34 cellular contexts compared by ENCODE assay signal in genomic region chr22:47299211-47299878, GRCh38.
"Had no signal": no experiment of that assay in that cellular context is flagged by ENCODE, and none has a peak within 500 bp of the region (broad histone marks: within the 10 kb centered on the region; RNA-seq: fewer than 3 reads in every experiment).

No MANE protein-coding gene starts in this region.

- H3K36me3 ChIP-seq: brain microvascular endothelial cell, esophagus muscularis mucosa, heart right ventricle, left lung, neutrophil, pancreas, upper lobe of left lung had no signal

- ATAC-seq: activated CD8-positive, alpha-beta T cell treated with anti-CD3 and anti-CD28 coated beads, Interleukin-2, amount 10 ng/mL, durations not matched to agents 7 days and 5 days; activated T-helper 17 cell treated with anti-CD3 and anti-CD28 coated beads, Interleukin-2, amount 50 U/mL, for 72 hours; foreskin keratinocyte; heart right ventricle; left lung; mucosa of descending colon; natural killer cell treated with Interleukin-12 subunit alpha and Interleukin-12 subunit beta and Interleukin-15 and Interleukin-18, amount 100 ng/mL, for 72 hours; pancreas; psoas muscle; stimulated activated naive CD8-positive, alpha-beta T cell treated with anti-CD3 and anti-CD28 coated beads, Interleukin-15, amount 100 ng/mL, for 72 hours had no signal

- H3K27ac Mint-ChIP-seq: activated B cell treated with CpG ODN at 0.5 μM for 24 hours; activated CD8-positive, alpha-beta T cell treated with anti-CD3 and anti-CD28 coated beads, Interleukin-2, amount 10 ng/mL, durations not matched to agents 7 days and 5 days; activated T-cell treated with anti-CD3 and anti-CD28 coated beads, Interleukin-2, amount 50 U/mL, for 24 hours; activated T-helper 17 cell treated with anti-CD3 and anti-CD28 coated beads, Interleukin-2, amount 50 U/mL, for 72 hours; dendritic cell treated with granulocyte-macrophage colony-stimulating factor and Interleukin-4, amounts not matched to agents 40 ng/mL and 50 ng/mL, for 4 days; natural killer cell treated with Interleukin-12 subunit alpha and Interleukin-12 subunit beta and Interleukin-15 and Interleukin-18, amount 100 ng/mL, for 72 hours; stimulated activated memory B cell treated with anti-CD40 and anti-IgM and Interleukin-4, amounts not matched to agents 10 μg/mL and 1 μg/mL and 100 μg/mL, for 72 hours; stimulated activated naive CD8-positive, alpha-beta T cell treated with anti-CD3 and anti-CD28 coated beads, Interleukin-15, amount 100 ng/mL, for 72 hours; T-helper 2 cell treated with Interferon-gamma antibody and Interleukin-4, amounts not matched to agents 5 μg/mL and 100 μg/mL, for 36 hours had no signal

- DNase-seq: activated B cell treated with CpG ODN at 0.5 μM for 24 hours; activated CD4-positive, alpha-beta T cell treated with anti-CD3 and anti-CD28 coated beads, Interleukin-2, amount 50 U/mL, for 1 hour; activated CD8-positive, alpha-beta T cell treated with anti-CD3 and anti-CD28 coated beads, Interleukin-2, amount 10 ng/mL, durations not matched to agents 7 days and 5 days; activated gamma-delta T cell treated with Interleukin-2 at 50 U/mL for 16 hours; activated naive CD4-positive, alpha-beta T cell treated with anti-CD3 and anti-CD28 coated beads, Interleukin-2, amount 50 U/mL, for 16 hours; activated T-cell treated with anti-CD3 and anti-CD28 coated beads, Interleukin-2, amount 50 U/mL, for 24 hours; amniotic stem cell; brain microvascular endothelial cell; caudate nucleus; effector CD4-positive, alpha-beta T cell; foreskin keratinocyte; heart right ventricle; kidney glomerular epithelial cell; left lung; mesendoderm; mucosa of descending colon; psoas muscle; stimulated activated CD4-positive, alpha-beta T cell treated with anti-CD3 and anti-CD28 coated beads, Interleukin-1b, Interleukin-23, amount 100 ng/mL, for 48 hours; stimulated activated CD4-positive, alpha-beta T cell treated with anti-CD3 and anti-CD28 coated beads, Interleukin-4, amount 100 ng/mL, for 4 hours; stimulated activated CD8-positive, alpha-beta memory T cell treated with anti-CD3 and anti-CD28 coated beads, Interleukin-4, amount 100 ng/mL, for 48 hours; substantia nigra; T-helper 1 cell had no signal

- H3K36me3 Mint-ChIP-seq: natural killer cell treated with Interleukin-12 subunit alpha and Interleukin-12 subunit beta and Interleukin-15 and Interleukin-18, amount 100 ng/mL, for 72 hours; stimulated activated memory B cell treated with anti-CD40 and anti-IgM and Interleukin-4, amounts not matched to agents 10 μg/mL and 1 μg/mL and 100 μg/mL, for 72 hours had no signal

- H3K4me1 ChIP-seq: esophagus muscularis mucosa, foreskin keratinocyte, heart right ventricle, left lung, pancreas, psoas muscle, upper lobe of left lung had no signal

- H3K4me3 Mint-ChIP-seq: activated B cell treated with CpG ODN at 0.5 μM for 24 hours; activated CD8-positive, alpha-beta T cell treated with anti-CD3 and anti-CD28 coated beads, Interleukin-2, amount 10 ng/mL, durations not matched to agents 7 days and 5 days; activated T-cell treated with anti-CD3 and anti-CD28 coated beads, Interleukin-2, amount 50 U/mL, for 24 hours; activated T-helper 17 cell treated with anti-CD3 and anti-CD28 coated beads, Interleukin-2, amount 50 U/mL, for 72 hours; dendritic cell treated with granulocyte-macrophage colony-stimulating factor and Interleukin-4, amounts not matched to agents 40 ng/mL and 50 ng/mL, for 4 days; natural killer cell treated with Interleukin-12 subunit alpha and Interleukin-12 subunit beta and Interleukin-15 and Interleukin-18, amount 100 ng/mL, for 72 hours; stimulated activated memory B cell treated with anti-CD40 and anti-IgM and Interleukin-4, amounts not matched to agents 10 μg/mL and 1 μg/mL and 100 μg/mL, for 72 hours; stimulated activated naive CD8-positive, alpha-beta T cell treated with anti-CD3 and anti-CD28 coated beads, Interleukin-15, amount 100 ng/mL, for 72 hours; T-helper 2 cell treated with Interferon-gamma antibody and Interleukin-4, amounts not matched to agents 5 μg/mL and 100 μg/mL, for 36 hours had no signal

- H3K27me3 ChIP-seq: brain microvascular endothelial cell, foreskin keratinocyte, neutrophil, pancreas, upper lobe of left lung had no signal

- H3K9me3 Mint-ChIP-seq: activated B cell treated with CpG ODN at 0.5 μM for 24 hours; activated T-cell treated with anti-CD3 and anti-CD28 coated beads, Interleukin-2, amount 50 U/mL, for 24 hours; activated T-helper 17 cell treated with anti-CD3 and anti-CD28 coated beads, Interleukin-2, amount 50 U/mL, for 72 hours; dendritic cell treated with granulocyte-macrophage colony-stimulating factor and Interleukin-4, amounts not matched to agents 40 ng/mL and 50 ng/mL, for 4 days; natural killer cell treated with Interleukin-12 subunit alpha and Interleukin-12 subunit beta and Interleukin-15 and Interleukin-18, amount 100 ng/mL, for 72 hours; stimulated activated memory B cell treated with anti-CD40 and anti-IgM and Interleukin-4, amounts not matched to agents 10 μg/mL and 1 μg/mL and 100 μg/mL, for 72 hours; T-helper 2 cell treated with Interferon-gamma antibody and Interleukin-4, amounts not matched to agents 5 μg/mL and 100 μg/mL, for 36 hours had no signal

- H3K27ac ChIP-seq: brain microvascular endothelial cell, esophagus muscularis mucosa, foreskin keratinocyte, heart right ventricle, left lung, neutrophil, pancreas, psoas muscle, upper lobe of left lung had no signal

- H3K4me1 Mint-ChIP-seq: activated B cell treated with CpG ODN at 0.5 μM for 24 hours; activated T-helper 17 cell treated with anti-CD3 and anti-CD28 coated beads, Interleukin-2, amount 50 U/mL, for 72 hours; stimulated activated memory B cell treated with anti-CD40 and anti-IgM and Interleukin-4, amounts not matched to agents 10 μg/mL and 1 μg/mL and 100 μg/mL, for 72 hours; stimulated activated naive CD8-positive, alpha-beta T cell treated with anti-CD3 and anti-CD28 coated beads, Interleukin-15, amount 100 ng/mL, for 72 hours had no signal

- H3K4me3 ChIP-seq: esophagus muscularis mucosa, heart right ventricle, left lung, lung, mucosa of descending colon, pancreas, psoas muscle, smooth muscle cell, upper lobe of left lung had no signal

- H3K4me2 ChIP-seq: smooth muscle cell had no signal

- H3K27me3 Mint-ChIP-seq: dendritic cell treated with granulocyte-macrophage colony-stimulating factor and Interleukin-4, amounts not matched to agents 40 ng/mL and 50 ng/mL, for 4 days had no signal

- H3K9me3 ChIP-seq: esophagus muscularis mucosa, heart right ventricle, left lung, mucosa of descending colon, neutrophil, pancreas, psoas muscle, upper lobe of left lung had no signal
